1 cellular context compared by ENCODE assay signal in genomic region chr2:24351627-24351938, GRCh38.
TF ChIP-seq lines count a peak whose summit lies in the region.

No MANE protein-coding gene starts in this region.

TF ChIP-seq in SK-N-SH treated with all-trans-retinoic acid at 6 μM for 48 hours, 23 proteins besides CTCF, POLR2A, EP300 and RAD21 (continued from another document):
- no peak for TF ChIP-seq TSHZ2 (CRISPR knock-in tag; IDR thresholded peaks at IDR 0.05)
- no peak for TF ChIP-seq ZNF565 (CRISPR knock-in tag; conservative IDR thresholded peaks at IDR 0.05; ENCODE audit: low read depth)
- no peak for TF ChIP-seq ZC3H10 (CRISPR knock-in tag; IDR thresholded peaks at IDR 0.05)
- no peak for TF ChIP-seq PPARA (CRISPR knock-in tag; IDR thresholded peaks at IDR 0.05; ENCODE audit: borderline replicate concordance)
- TF ChIP-seq ZNF8 (CRISPR knock-in tag; IDR thresholded peaks at IDR 0.05), result no peak
- TF ChIP-seq TCF4 (CRISPR knock-in tag; IDR thresholded peaks at IDR 0.05; ENCODE audit: borderline replicate concordance), result no peak
- no peak for TF ChIP-seq OSR1 (CRISPR knock-in tag; IDR thresholded peaks at IDR 0.05)
- no peak for TF ChIP-seq ARNTL (CRISPR knock-in tag; IDR thresholded peaks at IDR 0.05; ENCODE audit: borderline replicate concordance, low read depth)
- no peak for TF ChIP-seq ESRRG (CRISPR knock-in tag; IDR thresholded peaks at IDR 0.05)
- no peak for TF ChIP-seq POU6F1 (CRISPR knock-in tag; IDR thresholded peaks at IDR 0.05; ENCODE audit: borderline replicate concordance, low read depth)
- no peak for TF ChIP-seq RARB (CRISPR knock-in tag; IDR thresholded peaks at IDR 0.05)
- TF ChIP-seq BACH2 (CRISPR knock-in tag; IDR thresholded peaks at IDR 0.05; ENCODE audit: borderline replicate concordance), result no peak
- no peak for TF ChIP-seq ZNF70 (CRISPR knock-in tag; IDR thresholded peaks at IDR 0.05)
- no peak for TF ChIP-seq TOX (CRISPR knock-in tag; IDR thresholded peaks at IDR 0.05; ENCODE audit: borderline replicate concordance)
- no peak for TF ChIP-seq SNAI2 (CRISPR knock-in tag; IDR thresholded peaks at IDR 0.05)
